1 cellular context compared by ENCODE assay signal in genomic region chr11:118241191-118242098, GRCh38.
TF ChIP-seq lines count a peak whose summit lies in the region.

No MANE protein-coding gene starts in this region.

TF ChIP-seq in GM12891, 5 proteins besides CTCF, POLR2A, EP300 and RAD21:
- TF ChIP-seq POU2F2 (IDR thresholded peaks at IDR 0.05; ENCODE audit: low read depth, low read length) (no peak), SPI1 (IDR thresholded peaks at IDR 0.05; ENCODE audit: low read depth, low read length) (no peak), TAF1 (IDR thresholded peaks at IDR 0.05; ENCODE audit: low read depth, low read length) (no peak), POLR2AphosphoS5 (IDR thresholded peaks at IDR 0.05; ENCODE audit: low read depth, low read length) (no peak), PAX5 (IDR thresholded peaks at IDR 0.05; ENCODE audit: insufficient read depth, low read length, severe bottlenecking) (no peak)
